Comparison of ENCODE assay signal across 9 cellular contexts in genomic region chr5:10351882-10352395, GRCh38. TPM values are rescaled to one million over a fixed set of nuclear protein-coding genes. Genes with fewer than 3 reads are reported as not detected.
DNase-seq lines count a peak whose midpoint lies in the region; ATAC-seq and TF ChIP-seq lines count a peak whose summit lies in the region.
"Had no signal": no experiment of that assay in that cellular context is flagged by ENCODE, and none has a peak within 500 bp of the region (broad histone marks: within the 10 kb centered on the region; RNA-seq: fewer than 3 reads in every experiment).

No MANE protein-coding gene starts in this region.

- no peak for TF ChIP-seq CTCF in activated B cell treated with CpG ODN at 0.5 μM for 24 hours (IDR thresholded peaks at IDR 0.05)

- no peak overlapping the region for H3K27ac ChIP-seq in iPS-20b (ENCODE audit: low read length)
- H3K27ac ChIP-seq in subcutaneous abdominal adipose tissue (ENCODE audit: low read depth, low read length) = peak overlapping the region; percentile 94

- peak overlapping the region; percentile 39 for H3K4me3 Mint-ChIP-seq in activated naive CD4-positive, alpha-beta T cell treated with anti-CD3 and anti-CD28 coated beads, Interleukin-2, amount 10 ng/mL, durations not matched to agents 7 days and 5 days
- peak overlapping the region; percentile 91 for H3K4me3 Mint-ChIP-seq in activated B cell treated with CpG ODN at 0.5 μM for 24 hours

- H3K9me3 Mint-ChIP-seq in activated naive CD4-positive, alpha-beta T cell treated with anti-CD3 and anti-CD28 coated beads, Interleukin-2, amount 10 ng/mL, durations not matched to agents 7 days and 5 days = no peaks in the 10 kb centered on the region
- H3K9me3 Mint-ChIP-seq in activated B cell treated with CpG ODN at 0.5 μM for 24 hours = no peaks in the 10 kb centered on the region

- CTCF ChIA-PET in activated naive CD4-positive, alpha-beta T cell treated with anti-CD3 and anti-CD28 coated beads, Interleukin-2, amount 10 ng/mL, durations not matched to agents 7 days and 5 days (lab: Charles Lee) = interaction anchor here (1.3 kb wide), 1 partner anchor 66 kb away, joined by 4 read pairs; no protein-coding TSS in a partner anchor
- CTCF ChIA-PET in activated B cell treated with CpG ODN at 0.5 μM for 24 hours (lab: Charles Lee) = no interaction called here

- POLR2A ChIA-PET in activated B cell treated with CpG ODN at 0.5 μM for 24 hours (lab: Charles Lee) = no interaction called here

- H3K4me3 ChIP-seq in iPS-20b (ENCODE audit: low read length) (peak overlapping the region; percentile 97), subcutaneous abdominal adipose tissue (ENCODE audit: low read depth in 1 of 5, low read length in 5 of 5) (no peak overlapping the region)

- ATAC-seq in activated B cell treated with CpG ODN at 0.5 μM for 24 hours (ENCODE audit: low read depth) = no peak
- ATAC-seq in GM18858 (IDR thresholded peaks at IDR 0.05; ENCODE audit: unreplicated experiment) = no peak
- ATAC-seq in GM18520 (IDR thresholded peaks at IDR 0.05; ENCODE audit: unreplicated experiment) = no peak
- ATAC-seq: left lobe of liver had no signal

- H3K9ac ChIP-seq in iPS-20b (ENCODE audit: low read depth, low read length) (peak overlapping the region; percentile 92; the same call in 1 of the 2 replicates), subcutaneous abdominal adipose tissue (ENCODE audit: low read length in 5 of 5) (no peak overlapping the region)

- H3K27me3 ChIP-seq in iPS-20b (ENCODE audit: insufficient read depth, low read length) (peaks cover 14% of the 10 kb centered on the region), subcutaneous abdominal adipose tissue (ENCODE audit: control insufficient read depth in 5 of 5, insufficient read depth in 4 of 5, low read length in 5 of 5) (no peaks in the 10 kb centered on the region)

- DNase-seq in activated naive CD4-positive, alpha-beta T cell treated with anti-CD3 and anti-CD28 coated beads, Interleukin-2, amount 10 ng/mL, durations not matched to agents 7 days and 5 days = no peak
- no peak for DNase-seq in activated naive CD4-positive, alpha-beta T cell treated with anti-CD3 and anti-CD28 coated beads, Interleukin-2, amount 50 U/mL, for 16 hours
- DNase-seq in activated B cell treated with CpG ODN at 0.5 μM for 24 hours (no peak), SHP77 (lab: John Stamatoyannopoulos, UW) (no peak)

- H3K27me3 Mint-ChIP-seq in activated naive CD4-positive, alpha-beta T cell treated with anti-CD3 and anti-CD28 coated beads, Interleukin-2, amount 10 ng/mL, durations not matched to agents 7 days and 5 days = no peaks in the 10 kb centered on the region
- H3K27me3 Mint-ChIP-seq in activated B cell treated with CpG ODN at 0.5 μM for 24 hours = no peaks in the 10 kb centered on the region

- H3K27ac Mint-ChIP-seq in activated naive CD4-positive, alpha-beta T cell treated with anti-CD3 and anti-CD28 coated beads, Interleukin-2, amount 10 ng/mL, durations not matched to agents 7 days and 5 days = peak overlapping the region; percentile 58
- peak overlapping the region; percentile 94 for H3K27ac Mint-ChIP-seq in activated B cell treated with CpG ODN at 0.5 μM for 24 hours

- H3K36me3 ChIP-seq in iPS-20b (ENCODE audit: insufficient read depth, low read depth, low read length) (no peaks in the 10 kb centered on the region), subcutaneous abdominal adipose tissue (ENCODE audit: control insufficient read depth in 5 of 5, insufficient read depth in 5 of 5, low read length in 5 of 5) (no peaks in the 10 kb centered on the region)

- H3K9me3 ChIP-seq in iPS-20b (ENCODE audit: insufficient read depth, low read depth, low read length) (no peaks in the 10 kb centered on the region), subcutaneous abdominal adipose tissue (ENCODE audit: control insufficient read depth in 5 of 5, low read length in 5 of 5) (no peaks in the 10 kb centered on the region)

- intact Hi-C loops in activated B cell treated with CpG ODN at 0.5 μM for 24 hours (cut with micrococcal nuclease) = loop anchor here (2.0 to 5.0 kb wide), 5 partner anchors 41 to 409 kb away; partner anchors contain the start of genes DAP and ROPN1L

- H3K4me1 ChIP-seq in iPS-20b (ENCODE audit: insufficient read depth, low read length) (peaks cover 15% of the 10 kb centered on the region), subcutaneous abdominal adipose tissue (ENCODE audit: control insufficient read depth in 5 of 5, insufficient read depth in 5 of 5, low read length in 5 of 5) (peaks cover 3 to 33% (median 25%) of the 10 kb centered on the region in 5 donors)

- H3K4me1 Mint-ChIP-seq in activated naive CD4-positive, alpha-beta T cell treated with anti-CD3 and anti-CD28 coated beads, Interleukin-2, amount 10 ng/mL, durations not matched to agents 7 days and 5 days = peaks cover 35% of the 10 kb centered on the region
- H3K4me1 Mint-ChIP-seq in activated B cell treated with CpG ODN at 0.5 μM for 24 hours = peaks cover 37% of the 10 kb centered on the region

- peaks cover 9% of the 10 kb centered on the region for H3K36me3 Mint-ChIP-seq in activated naive CD4-positive, alpha-beta T cell treated with anti-CD3 and anti-CD28 coated beads, Interleukin-2, amount 10 ng/mL, durations not matched to agents 7 days and 5 days
- H3K36me3 Mint-ChIP-seq in activated B cell treated with CpG ODN at 0.5 μM for 24 hours (ENCODE audit: low read depth) = peaks cover 6% of the 10 kb centered on the region

RNA-seq across cellular contexts. Expression of gene MARCHF6, which starts 1.6 kb away (rescaled TPM):
- 116 and 124 TPM in 2 replicates for total RNA-seq in activated B cell treated with CpG ODN at 0.5 μM for 24 hours

RNA-seq across cellular contexts. Expression of gene CMBL, which starts 44.2 kb away (rescaled TPM):
- not detected in 2 replicates for total RNA-seq in activated B cell treated with CpG ODN at 0.5 μM for 24 hours
